ENCODE assay signal across 7 cellular contexts in the genomic region with DNA sequence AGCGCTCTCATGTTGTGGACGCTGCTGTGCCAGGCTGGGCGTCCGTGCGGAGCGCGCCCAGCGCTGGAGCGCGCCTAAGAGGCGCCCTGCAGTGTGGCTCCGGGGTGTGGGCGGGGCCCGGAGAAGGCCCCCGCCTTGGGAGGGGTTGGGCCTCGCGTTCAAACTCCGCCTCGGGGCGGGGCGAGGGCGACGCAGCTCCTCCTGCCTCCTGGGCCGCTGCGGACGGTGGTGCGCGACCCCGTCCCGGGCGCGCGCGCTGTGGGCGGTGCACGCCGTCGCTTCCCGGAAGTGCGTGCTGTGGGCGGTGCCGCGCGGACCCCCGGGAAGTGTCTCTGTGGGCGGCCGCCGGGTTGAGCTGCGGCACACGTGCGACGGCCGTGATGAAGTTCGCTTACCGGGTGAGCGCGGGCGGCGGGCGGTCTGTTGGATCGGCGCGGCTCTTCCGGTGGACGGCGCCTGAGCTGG. TPM values are rescaled to one million over a fixed set of nuclear protein-coding genes. Genes with fewer than 3 reads are reported as not detected.
DNase-seq lines count a peak whose midpoint lies in the region; ATAC-seq, FAIRE-seq and TF ChIP-seq lines count a peak whose summit lies in the region.
"Not testable (repeated sequence)": the region's sequence is repeated elsewhere in the genome, so short reads cannot be mapped to it uniquely, and the experiment has no call there.

A gene (plus strand): TSS at position 363 of the 465 bp plus-strand sequence. CDS start 18 bp downstream, at position 381.

- peak; percentile 89 for FAIRE-seq in K562 (lab: Jason Lieb, UNC)

- not testable (repeated sequence) for H3K36me3 ChIP-seq in K562 (ENCODE audit: control insufficient read depth, insufficient read depth, low read length); right atrium auricular region

- not testable (repeated sequence) for H4K20me1 ChIP-seq in K562 (replicated peaks; ENCODE audit: control insufficient read depth, insufficient read depth, low read length)

- TF ChIP-seq CTCF in HFFc6 (IDR thresholded peaks at IDR 0.05); K562 (IDR thresholded peaks at IDR 0.05 in 2 of 3, conservative IDR thresholded peaks at IDR 0.05 in 1 of 3; ENCODE audit: insufficient read depth in 2 of 3, low read depth in 1 of 3, low read length in 3 of 3); right atrium auricular region (IDR thresholded peaks at IDR 0.05): not testable (repeated sequence)

- not testable (repeated sequence) for H3K9me3 Mint-ChIP-seq in HFFc6

- not testable (repeated sequence) for BruUV-seq in K562 (replicated peaks; lab: Mats Ljungman, UMichigan)

- not testable (repeated sequence) for H3K27me3 Mint-ChIP-seq in HFFc6 (ENCODE audit: insufficient read depth)

- not testable (repeated sequence) for TF ChIP-seq POLR2A in K562 (conservative IDR thresholded peaks at IDR 0.05)

- not testable (repeated sequence) for H3K9ac ChIP-seq in K562 (ENCODE audit: insufficient read depth in 1 of 2, low read depth in 2 of 2, low read length in 2 of 2)

- H3K4me2 ChIP-seq in K562 (ENCODE audit: insufficient read depth, low read length), result not testable (repeated sequence)

- not testable (repeated sequence) for H3K79me2 ChIP-seq in K562 (ENCODE audit: control insufficient read depth, insufficient read depth, low read length)

- not testable (repeated sequence) for TF ChIP-seq RAD21 in K562 (CRISPR knock-in tag; conservative IDR thresholded peaks at IDR 0.05 in 1 of 2, IDR thresholded peaks at IDR 0.05 in 1 of 2)

- not testable (repeated sequence) for H3K27me3 ChIP-seq in K562 (ENCODE audit: control insufficient read depth in 2 of 2, insufficient read depth in 2 of 2, low read length in 2 of 2); right atrium auricular region

- H3K27ac Mint-ChIP-seq in HFFc6, result not testable (repeated sequence)

- peak within 1 kb of the TSS; percentile 22; the same call in 1 of the 2 replicates for H3K4me3 ChIP-seq in K562
- H3K4me3 ChIP-seq in right atrium auricular region, result peak within 1 kb of the TSS; percentile 46 to 47

- H3K4me1 Mint-ChIP-seq in HFFc6 (ENCODE audit: low read depth), result not testable (repeated sequence)

- POLR2A ChIA-PET in K562 (lab: Yijun Ruan, JAX), result not testable (repeated sequence)

- intact Hi-C loops in K562 (cut with micrococcal nuclease); sciatic nerve (cut with DNase I): not testable (repeated sequence)

- H3K4me1 ChIP-seq in K562 (replicated peaks in 1 of 2; ENCODE audit: control insufficient read depth in 2 of 2, insufficient read depth in 2 of 2, low read length in 2 of 2); right atrium auricular region: not testable (repeated sequence)

- H3K27ac ChIP-seq in K562 (ENCODE audit: extremely low read depth, low read depth, low read length); right atrium auricular region: not testable (repeated sequence)

- WGBS in K562 (ENCODE audit: insufficient coverage, low coverage, missing lambda C conversion rate), result no CpG with 5 or more reads among the region's 66 CpGs

- TF ChIP-seq EP300 in K562 (IDR thresholded peaks at IDR 0.05; ENCODE audit: low read length), result not testable (repeated sequence)

- in situ Hi-C loops in K562 (cut with MboI), result not testable (repeated sequence)

- not testable (repeated sequence) for H3K9me3 ChIP-seq in K562 (replicated peaks; ENCODE audit: control insufficient read depth, insufficient read depth, low read depth, low read length); right atrium auricular region

- H3K9me1 ChIP-seq in K562 (ENCODE audit: control insufficient read depth, insufficient read depth, low read length), result not testable (repeated sequence)

- ATAC-seq in GM18520 (IDR thresholded peaks at IDR 0.05; ENCODE audit: unreplicated experiment), result peak; percentile 76
- ATAC-seq in HG03565 (IDR thresholded peaks at IDR 0.05; ENCODE audit: unreplicated experiment), result peak; percentile 56
- peak; percentile 91 for ATAC-seq in K562
- ATAC-seq in sciatic nerve, result peak; percentile 97

- not testable (repeated sequence) for H2AFZ ChIP-seq in K562 (ENCODE audit: low read depth, low read length)

- 0 out of 2 replicates have a peak within 1 kb of the TSS, but pooled peaks have one; percentile 36 for H3K4me3 Mint-ChIP-seq in HFFc6

- CTCF ChIA-PET in K562 (lab: Yijun Ruan, JAX; ENCODE audit: low intra/inter-chr PET ratio), result not testable (repeated sequence)

- DNase-seq in HFFc6 (peak; percentile 37), sciatic nerve (ENCODE audit: low spot score) (peak; percentile 57)
- DNase-seq in activated CD4-positive, alpha-beta T cell treated with anti-CD3 and anti-CD28 coated beads for 4 hours, result peak; percentile 44 to 65
- DNase-seq in K562 (ENCODE audit: extremely low read depth in 1 of 4, low spot score in 3 of 4); right atrium auricular region (ENCODE audit: low spot score): not testable (repeated sequence)

- not testable (repeated sequence) for H3K36me3 Mint-ChIP-seq in HFFc6 (ENCODE audit: low read depth)

TF ChIP-seq in K562, 482 proteins besides CTCF, POLR2A, EP300 and RAD21:
- TF ChIP-seq RBFOX2 (IDR thresholded peaks at IDR 0.05; ENCODE audit: low read depth, low read length) (peak; percentile 38), POLR2G (IDR thresholded peaks at IDR 0.05; ENCODE audit: low read depth, low read length) (peak; percentile 44)

RNA-seq across cellular contexts. Expression of the gene that starts here (rescaled TPM):
- total RNA-seq in HFFc6 (2021; fragmentation: NEBNext Ultra II Directional; extraction: Animal tissue kit (Norgen Biotek cat#: 25700)), result 10 to 100 TPM; 13.7 to 20.0 (median 16.6) TPM
- 95.1 and 192 TPM in 2 replicates for total RNA-seq in K562 (2011; cell fraction: chromatin; rRNA removed; ENCODE audit: low replicate concordance)
- 89.4 and 101 TPM in 2 replicates for total RNA-seq in K562 (2011; cell fraction: nucleolus; rRNA removed)
- total RNA-seq in K562 (2011; cell fraction: nucleoplasm; rRNA removed), result 53.8 and 68.3 TPM in 2 replicates
- total RNA-seq in K562 (2014; rRNA removed) (47.0 and 58.9 TPM in 2 replicates), K562 (2014; rRNA removed; fragmentation: Illumina TruSeq; extraction: Trizol) (23.1 and 24.6 TPM in 2 replicates), K562 (2015; rRNA removed; fragmentation: Illumina TruSeq; extraction: Trizol) (33.1 and 36.6 TPM in 2 replicates), K562 (2021) (46.5 and 57.6 TPM in 2 replicates), right atrium auricular region (10 to 100 TPM in 1 of 2 donors, 1 to 10 TPM in 1; 3.1 to 10.4 TPM), sciatic nerve (6.4 TPM)
- polyA plus RNA-seq in K562 (2011; rRNA removed) (27.7 and 28.7 TPM in 2 replicates), K562 (2014; fragmentation: Illumina TruSeq; extraction: Trizol) (31.1 and 35.2 TPM in 2 replicates), K562 (2014; fragmentation: Nextera tagmentation; extraction: Ambion mirVana) (1 to 10 TPM in 1 of 2 experiments, under 1 TPM in 1; 0.72 to 1.9 TPM), K562 (2014; rRNA removed) (35.3 and 40.6 TPM in 2 replicates)
- 30.3 and 42.8 TPM in 2 replicates for polyA plus RNA-seq in K562 (2011; cell fraction: cytosol; rRNA removed)
- 69.1 and 77.4 TPM in 2 replicates for polyA plus RNA-seq in K562 (2011; cell fraction: nucleus; rRNA removed)
- 19.4 and 34.4 TPM in 2 replicates for polyA plus RNA-seq in K562 (2012)
- 28.2 and 34.5 TPM in 2 replicates for polyA minus RNA-seq in K562 (2011; rRNA and poly(A)+ RNA removed)
- 22.5 and 27.6 TPM in 2 replicates for polyA minus RNA-seq in K562 (2011; cell fraction: cytosol; rRNA and poly(A)+ RNA removed)
- polyA minus RNA-seq in K562 (2011; cell fraction: nucleus; rRNA and poly(A)+ RNA removed), result 32.7 and 47.2 TPM in 2 replicates
